ENCODE assay signal across 22 cellular contexts in the genomic region with DNA sequence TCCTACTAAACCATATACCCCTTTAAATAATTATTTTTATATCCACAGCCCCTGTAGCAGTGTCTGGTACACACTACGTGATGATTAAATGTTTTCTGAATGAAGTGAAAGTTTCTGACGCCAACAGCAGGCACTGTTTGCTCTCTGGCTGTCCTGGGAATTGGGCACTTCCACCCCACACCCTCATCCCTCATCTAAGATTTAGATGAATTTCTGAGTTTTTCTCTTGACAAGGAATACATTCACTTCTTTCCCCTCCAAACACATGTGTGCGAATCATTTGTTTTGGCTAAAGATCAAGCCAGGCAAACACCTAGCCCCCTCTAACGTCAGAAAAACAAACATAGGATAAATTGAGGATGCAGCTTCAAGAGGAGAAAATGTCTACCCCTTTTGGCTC.
DNase-seq lines count a peak whose midpoint lies in the region; ATAC-seq, FAIRE-seq and TF ChIP-seq lines count a peak whose summit lies in the region.
"Had no signal": no experiment of that assay in that cellular context is flagged by ENCODE, and none has a peak within 500 bp of the region (broad histone marks: within the 10 kb centered on the region; RNA-seq: fewer than 3 reads in every experiment).

No MANE protein-coding gene starts in this region.

- H3K9me3 Mint-ChIP-seq in GM23338 (no peaks in the 10 kb centered on the region), brain (peaks cover 0 to 9% (median 3%) of the 10 kb centered on the region in 5 experiments), natural killer cell (no peaks in the 10 kb centered on the region)
- H3K9me3 Mint-ChIP-seq: CD4-positive, alpha-beta T cell had no signal

- no peaks in the 10 kb centered on the region for H3K36me3 ChIP-seq in GM23338 (ENCODE audit: insufficient read depth)

- no peak for ATAC-seq in A549
- ATAC-seq in GM23338, result no peak
- ATAC-seq in HG03442 (IDR thresholded peaks at IDR 0.05; ENCODE audit: unreplicated experiment), result no peak
- ATAC-seq in natural killer cell, result no peak
- ATAC-seq in HG03196 (IDR thresholded peaks at IDR 0.05; ENCODE audit: unreplicated experiment), result no peak
- ATAC-seq: K562 had no signal

- H3K4me2 ChIP-seq in A549, result peak overlapping the region; percentile 36; the same call in 2 of the 3 replicates
- H3K4me2 ChIP-seq in GM23338, result no peak overlapping the region

- 0 out of 2 replicates have a peak overlapping the region, but pooled peaks have one; percentile 47 for H2AFZ ChIP-seq in GM23338

- 29% methylated on average over 4 of the region's 4 CpGs for WGBS in A549 (ENCODE audit: missing lambda C conversion rate)

- H3K4me3 ChIP-seq in A549 (no peak overlapping the region), GM23338 (no peak overlapping the region)
- H3K4me3 ChIP-seq: GM23248, K562 had no signal

- H3K4me1 ChIP-seq in A549, result peaks cover 9% of the 10 kb centered on the region; the same call in 2 of the 3 replicates
- H3K4me1 ChIP-seq in GM23338 (ENCODE audit: insufficient read depth), result no peaks in the 10 kb centered on the region

- TF ChIP-seq POLR2A in A549 (IDR thresholded peaks at IDR 0.05; ENCODE audit: low read length), result no peak

- no peaks in the 10 kb centered on the region for H3K4me1 Mint-ChIP-seq in GM23338
- peaks cover 75% of the 10 kb centered on the region for H3K4me1 Mint-ChIP-seq in brain
- H3K4me1 Mint-ChIP-seq in natural killer cell, result no peaks in the 10 kb centered on the region

- no peak overlapping the region for H3K27ac Mint-ChIP-seq in GM23338
- H3K27ac Mint-ChIP-seq in brain, result peak overlapping the region in 4 of 5 experiments; percentile 42 to 87 (median 51)
- no peak overlapping the region for H3K27ac Mint-ChIP-seq in natural killer cell
- H3K27ac Mint-ChIP-seq: CD4-positive, alpha-beta T cell had no signal

- H3F3A ChIP-seq in GM23338 (replicated peaks; ENCODE audit: low read depth), result no peaks in the 10 kb centered on the region

- TF ChIP-seq EP300 in A549 (IDR thresholded peaks at IDR 0.05), result no peak

- TF ChIP-seq CTCF in A549 (IDR thresholded peaks at IDR 0.05) (no peak), GM23338 (conservative IDR thresholded peaks at IDR 0.05; ENCODE audit: low read depth in 2 of 2) (no peak), brain (conservative IDR thresholded peaks at IDR 0.05) (no peak), natural killer cell (IDR thresholded peaks at IDR 0.05) (no peak)

- no peaks in the 10 kb centered on the region for H3K9me3 ChIP-seq in A549
- H3K9me3 ChIP-seq: Caco-2 had no signal

- H3K27ac ChIP-seq in A549, result no peak overlapping the region
- no peak overlapping the region for H3K27ac ChIP-seq in GM23338 (ENCODE audit: low read depth)
- H3K27ac ChIP-seq: C4-2B, GM23248 had no signal

- peaks cover 12% of the 10 kb centered on the region; the same call in 1 of the 2 replicates for H3K9me2 ChIP-seq in GM23338 (ENCODE audit: insufficient read depth)

- no peaks in the 10 kb centered on the region for H3K79me2 ChIP-seq in GM23338 (replicated peaks; ENCODE audit: insufficient read depth)

- H4K20me1 ChIP-seq in GM23338 (replicated peaks; ENCODE audit: insufficient read depth), result no peaks in the 10 kb centered on the region

- H3K27me3 Mint-ChIP-seq in GM23338 (ENCODE audit: insufficient read depth, low read depth, poor library complexity) (no peaks in the 10 kb centered on the region), brain (peaks cover 2% of the 10 kb centered on the region), natural killer cell (ENCODE audit: low read depth in 2 of 2) (peaks cover 0 to 4% of the 10 kb centered on the region in 2 donors)

- H3K36me3 Mint-ChIP-seq in GM23338 (ENCODE audit: low read depth), result no peaks in the 10 kb centered on the region
- H3K36me3 Mint-ChIP-seq in brain, result no peaks in the 10 kb centered on the region
- no peaks in the 10 kb centered on the region for H3K36me3 Mint-ChIP-seq in natural killer cell

- DNase-seq in A549 (ENCODE audit: low read depth in 1 of 2, low spot score in 1 of 2) (no peak), GM23338 (ENCODE audit: low spot score) (no peak), NCI-H1092 (lab: John Stamatoyannopoulos, UW) (peak; percentile 4), natural killer cell (no peak)
- DNase-seq: AML-193; Caco-2; CD4-positive, alpha-beta T cell; GM23248; HCEC 1CT; IMR-90 had no signal

- FAIRE-seq in A549 (lab: Jason Lieb, UNC), result no peak
- FAIRE-seq: A204.1, D721Med, G401.6, GM12891, GM18507, H54, HTR-8/SVneo, K562 had no signal

- no peak for TF ChIP-seq RAD21 in A549 (conservative IDR thresholded peaks at IDR 0.05 in 1 of 2, IDR thresholded peaks at IDR 0.05 in 1 of 2)

- H3K4me3 Mint-ChIP-seq in GM23338 (no peak overlapping the region), brain (peak overlapping the region in 1 of 5 experiments; percentile 6), natural killer cell (no peak overlapping the region)
- H3K4me3 Mint-ChIP-seq: CD4-positive, alpha-beta T cell had no signal

- no peaks in the 10 kb centered on the region for H3K27me3 ChIP-seq in GM23338 (ENCODE audit: insufficient read depth)

- POLR2A ChIA-PET in A549 (lab: Yijun Ruan, JAX), result no interaction called here

- CTCF ChIA-PET in A549 (lab: Yijun Ruan, JAX), result interaction anchor here (0.8 kb wide), 1 partner anchor 11 kb away, joined by 4 read pairs; no protein-coding TSS in a partner anchor

- intact Hi-C loops in natural killer cell (cut with micrococcal nuclease), result no loop called here

TF ChIP-seq in A549, 52 proteins besides CTCF, POLR2A, EP300 and RAD21:
- TF ChIP-seq KDM1A (IDR thresholded peaks at IDR 0.05; ENCODE audit: low read depth) (no peak), NFE2L2 (conservative IDR thresholded peaks at IDR 0.05; ENCODE audit: low read length) (no peak), EHMT2 (IDR thresholded peaks at IDR 0.05; ENCODE audit: low read depth) (no peak), RNF2 (IDR thresholded peaks at IDR 0.05; ENCODE audit: borderline replicate concordance, low read depth) (no peak), PHF8 (IDR thresholded peaks at IDR 0.05; ENCODE audit: borderline replicate concordance, low read depth) (no peak), KDM5A (IDR thresholded peaks at IDR 0.05) (no peak), RCOR1 (IDR thresholded peaks at IDR 0.05; ENCODE audit: low read depth, low read length) (no peak)

TF ChIP-seq in GM23338, 12 proteins besides CTCF, POLR2A, EP300 and RAD21 (continues in another document):
- TF ChIP-seq EZH2 (IDR thresholded peaks at IDR 0.05; ENCODE audit: low read depth, unreplicated experiment), result no peak
- no peak for TF ChIP-seq STAT1 (IDR thresholded peaks at IDR 0.05; ENCODE audit: unreplicated experiment)
- TF ChIP-seq CREB1 (CRISPR knock-in tag; IDR thresholded peaks at IDR 0.05; ENCODE audit: low read depth), result no peak
- TF ChIP-seq NANOG (IDR thresholded peaks at IDR 0.05; ENCODE audit: borderline replicate concordance), result no peak
- TF ChIP-seq, protein P1, sequence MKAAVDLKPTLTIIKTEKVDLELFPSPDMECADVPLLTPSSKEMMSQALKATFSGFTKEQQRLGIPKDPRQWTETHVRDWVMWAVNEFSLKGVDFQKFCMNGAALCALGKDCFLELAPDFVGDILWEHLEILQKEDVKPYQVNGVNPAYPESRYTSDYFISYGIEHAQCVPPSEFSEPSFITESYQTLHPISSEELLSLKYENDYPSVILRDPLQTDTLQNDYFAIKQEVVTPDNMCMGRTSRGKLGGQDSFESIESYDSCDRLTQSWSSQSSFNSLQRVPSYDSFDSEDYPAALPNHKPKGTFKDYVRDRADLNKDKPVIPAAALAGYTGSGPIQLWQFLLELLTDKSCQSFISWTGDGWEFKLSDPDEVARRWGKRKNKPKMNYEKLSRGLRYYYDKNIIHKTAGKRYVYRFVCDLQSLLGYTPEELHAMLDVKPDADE (IDR thresholded peaks at IDR 0.05), result no peak
- TF ChIP-seq ZNF331 (CRISPR knock-in tag; IDR thresholded peaks at IDR 0.05; ENCODE audit: low read depth), result no peak
- TF ChIP-seq JUNB (IDR thresholded peaks at IDR 0.05; ENCODE audit: unreplicated experiment), result no peak
- TF ChIP-seq, protein P2, sequence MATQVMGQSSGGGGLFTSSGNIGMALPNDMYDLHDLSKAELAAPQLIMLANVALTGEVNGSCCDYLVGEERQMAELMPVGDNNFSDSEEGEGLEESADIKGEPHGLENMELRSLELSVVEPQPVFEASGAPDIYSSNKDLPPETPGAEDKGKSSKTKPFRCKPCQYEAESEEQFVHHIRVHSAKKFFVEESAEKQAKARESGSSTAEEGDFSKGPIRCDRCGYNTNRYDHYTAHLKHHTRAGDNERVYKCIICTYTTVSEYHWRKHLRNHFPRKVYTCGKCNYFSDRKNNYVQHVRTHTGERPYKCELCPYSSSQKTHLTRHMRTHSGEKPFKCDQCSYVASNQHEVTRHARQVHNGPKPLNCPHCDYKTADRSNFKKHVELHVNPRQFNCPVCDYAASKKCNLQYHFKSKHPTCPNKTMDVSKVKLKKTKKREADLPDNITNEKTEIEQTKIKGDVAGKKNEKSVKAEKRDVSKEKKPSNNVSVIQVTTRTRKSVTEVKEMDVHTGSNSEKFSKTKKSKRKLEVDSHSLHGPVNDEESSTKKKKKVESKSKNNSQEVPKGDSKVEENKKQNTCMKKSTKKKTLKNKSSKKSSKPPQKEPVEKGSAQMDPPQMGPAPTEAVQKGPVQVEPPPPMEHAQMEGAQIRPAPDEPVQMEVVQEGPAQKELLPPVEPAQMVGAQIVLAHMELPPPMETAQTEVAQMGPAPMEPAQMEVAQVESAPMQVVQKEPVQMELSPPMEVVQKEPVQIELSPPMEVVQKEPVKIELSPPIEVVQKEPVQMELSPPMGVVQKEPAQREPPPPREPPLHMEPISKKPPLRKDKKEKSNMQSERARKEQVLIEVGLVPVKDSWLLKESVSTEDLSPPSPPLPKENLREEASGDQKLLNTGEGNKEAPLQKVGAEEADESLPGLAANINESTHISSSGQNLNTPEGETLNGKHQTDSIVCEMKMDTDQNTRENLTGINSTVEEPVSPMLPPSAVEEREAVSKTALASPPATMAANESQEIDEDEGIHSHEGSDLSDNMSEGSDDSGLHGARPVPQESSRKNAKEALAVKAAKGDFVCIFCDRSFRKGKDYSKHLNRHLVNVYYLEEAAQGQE (IDR thresholded peaks at IDR 0.05; ENCODE audit: unreplicated experiment), result no peak
- TF ChIP-seq ZNF114 (CRISPR knock-in tag; IDR thresholded peaks at IDR 0.05), result no peak
- no peak for TF ChIP-seq POLR2AphosphoS5 (IDR thresholded peaks at IDR 0.05; ENCODE audit: low read depth)
- no peak for TF ChIP-seq EZH2phosphoT487 (IDR thresholded peaks at IDR 0.05; ENCODE audit: unreplicated experiment)

Comparison
In these comparisons a context has a peak if more than half of its experiments do, and no peak if none do; other contexts are left out.
1. H3K27ac Mint-ChIP-seq: peak in brain (4 of 5); none in GM23338 (single experiment) and natural killer cell (0 of 2).